ENCODE assay signal across 1 cellular context in the genomic region with DNA sequence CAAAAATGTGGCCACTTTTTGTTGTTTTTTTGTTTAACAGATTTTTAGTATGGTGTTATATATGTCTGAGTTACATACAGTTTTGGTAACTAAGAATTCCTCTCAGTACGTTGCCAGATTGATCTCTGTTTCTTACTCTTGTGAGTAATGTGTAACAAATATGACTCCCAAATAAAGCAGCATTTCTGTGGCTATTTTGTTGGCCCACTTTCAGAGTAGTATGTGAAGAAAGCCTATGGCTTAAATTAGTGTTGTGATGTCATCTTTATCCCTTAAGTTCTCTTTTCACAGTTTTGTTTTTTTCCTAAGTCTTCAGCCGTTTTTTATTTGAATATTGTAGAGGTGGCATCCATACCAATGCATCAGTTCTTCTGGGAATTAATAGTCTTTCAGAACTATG.
TF ChIP-seq lines count a peak whose summit lies in the region.

No MANE protein-coding gene starts in this region.

TF ChIP-seq in WTC11, 78 proteins besides CTCF, POLR2A, EP300 and RAD21 (continued from another document):
- no peak for TF ChIP-seq SMAD3 (CRISPR knock-in tag; IDR thresholded peaks at IDR 0.05; ENCODE audit: borderline replicate concordance)
- TF ChIP-seq, protein P1, sequence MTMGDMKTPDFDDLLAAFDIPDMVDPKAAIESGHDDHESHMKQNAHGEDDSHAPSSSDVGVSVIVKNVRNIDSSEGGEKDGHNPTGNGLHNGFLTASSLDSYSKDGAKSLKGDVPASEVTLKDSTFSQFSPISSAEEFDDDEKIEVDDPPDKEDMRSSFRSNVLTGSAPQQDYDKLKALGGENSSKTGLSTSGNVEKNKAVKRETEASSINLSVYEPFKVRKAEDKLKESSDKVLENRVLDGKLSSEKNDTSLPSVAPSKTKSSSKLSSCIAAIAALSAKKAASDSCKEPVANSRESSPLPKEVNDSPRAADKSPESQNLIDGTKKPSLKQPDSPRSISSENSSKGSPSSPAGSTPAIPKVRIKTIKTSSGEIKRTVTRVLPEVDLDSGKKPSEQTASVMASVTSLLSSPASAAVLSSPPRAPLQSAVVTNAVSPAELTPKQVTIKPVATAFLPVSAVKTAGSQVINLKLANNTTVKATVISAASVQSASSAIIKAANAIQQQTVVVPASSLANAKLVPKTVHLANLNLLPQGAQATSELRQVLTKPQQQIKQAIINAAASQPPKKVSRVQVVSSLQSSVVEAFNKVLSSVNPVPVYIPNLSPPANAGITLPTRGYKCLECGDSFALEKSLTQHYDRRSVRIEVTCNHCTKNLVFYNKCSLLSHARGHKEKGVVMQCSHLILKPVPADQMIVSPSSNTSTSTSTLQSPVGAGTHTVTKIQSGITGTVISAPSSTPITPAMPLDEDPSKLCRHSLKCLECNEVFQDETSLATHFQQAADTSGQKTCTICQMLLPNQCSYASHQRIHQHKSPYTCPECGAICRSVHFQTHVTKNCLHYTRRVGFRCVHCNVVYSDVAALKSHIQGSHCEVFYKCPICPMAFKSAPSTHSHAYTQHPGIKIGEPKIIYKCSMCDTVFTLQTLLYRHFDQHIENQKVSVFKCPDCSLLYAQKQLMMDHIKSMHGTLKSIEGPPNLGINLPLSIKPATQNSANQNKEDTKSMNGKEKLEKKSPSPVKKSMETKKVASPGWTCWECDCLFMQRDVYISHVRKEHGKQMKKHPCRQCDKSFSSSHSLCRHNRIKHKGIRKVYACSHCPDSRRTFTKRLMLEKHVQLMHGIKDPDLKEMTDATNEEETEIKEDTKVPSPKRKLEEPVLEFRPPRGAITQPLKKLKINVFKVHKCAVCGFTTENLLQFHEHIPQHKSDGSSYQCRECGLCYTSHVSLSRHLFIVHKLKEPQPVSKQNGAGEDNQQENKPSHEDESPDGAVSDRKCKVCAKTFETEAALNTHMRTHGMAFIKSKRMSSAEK (CRISPR knock-in tag; IDR thresholded peaks at IDR 0.05; ENCODE audit: borderline replicate concordance), result no peak
